In the genomic region with DNA sequence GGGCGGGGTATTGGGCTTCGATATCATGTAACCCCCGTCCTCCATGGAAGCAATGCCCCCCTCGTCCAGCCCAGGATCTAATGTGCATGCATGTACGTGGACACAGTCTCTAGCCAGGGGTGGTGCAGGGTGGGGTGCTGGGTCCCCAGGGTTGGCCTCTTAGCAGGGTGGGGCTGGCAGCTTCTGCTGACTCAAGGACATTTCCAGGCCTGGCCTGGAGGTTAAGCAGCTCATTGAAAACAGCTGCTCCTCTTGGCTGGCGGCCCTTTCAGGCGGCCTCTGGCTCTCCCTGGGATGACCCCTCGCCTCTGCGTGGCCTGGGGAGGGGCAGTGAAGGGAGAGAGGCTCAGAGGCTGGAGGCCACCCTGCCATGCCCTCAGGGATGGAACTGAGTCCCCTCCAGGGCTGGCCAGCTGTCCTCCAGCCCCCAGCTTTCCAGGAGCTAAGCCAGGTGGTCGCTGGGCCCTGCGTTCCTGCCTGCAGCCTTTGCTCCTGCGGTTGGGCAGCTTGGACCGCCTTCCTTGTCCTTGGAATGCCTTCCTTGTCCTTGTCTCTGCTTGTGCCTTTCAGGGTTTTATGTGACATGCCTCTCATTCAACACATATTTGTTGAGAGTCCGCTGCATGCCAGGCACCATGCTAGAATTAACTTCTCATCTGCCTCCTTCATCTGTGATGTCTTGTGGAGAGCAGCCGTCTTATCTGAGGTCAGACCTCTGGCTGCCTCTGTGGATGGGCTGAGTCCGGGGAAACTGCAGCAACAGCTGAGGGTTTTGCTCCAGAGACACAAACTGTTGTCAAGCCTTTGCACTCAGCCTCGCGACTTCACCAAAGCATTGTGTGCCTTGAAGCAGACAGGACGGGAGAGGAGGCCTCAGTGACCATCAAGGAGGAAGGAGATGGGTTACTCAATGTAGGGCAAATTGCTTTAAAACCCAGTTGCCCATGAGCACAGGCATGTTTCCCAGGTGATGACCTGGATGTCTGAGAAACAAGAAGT, we compare ENCODE assay signal across 8 cellular contexts. TPM values are rescaled to one million over a fixed set of nuclear protein-coding genes. Genes with fewer than 3 reads are reported as not detected.
DNase-seq lines count a peak whose midpoint lies in the region; ATAC-seq, FAIRE-seq and TF ChIP-seq lines count a peak whose summit lies in the region.

No MANE protein-coding gene starts in this region.

- TF ChIP-seq EP300 in HepG2 (IDR thresholded peaks at IDR 0.05; ENCODE audit: low read depth in 2 of 2, low read length in 2 of 2) (no peak), HepG2 (CRISPR knock-in tag; IDR thresholded peaks at IDR 0.05; ENCODE audit: borderline replicate concordance) (no peak)

- no peak for DNase-seq in activated naive CD4-positive, alpha-beta T cell treated with Interleukin-2 at 50 U/mL for 16 hours
- DNase-seq in adrenal gland (peak in 6 of 7 donors; percentile 44 to 76 (median 54)), HepG2 (ENCODE audit: low spot score) (no peak), urothelium cell line (ENCODE audit: low spot score) (no peak), HAP-1 (ENCODE audit: low spot score in 2 of 2) (no peak), cerebellum (ENCODE audit: low spot score) (no peak), omental fat pad (ENCODE audit: low spot score) (no peak)

- no peak overlapping the region for H3K9ac ChIP-seq in HepG2 (ENCODE audit: insufficient read depth, low read depth, low read length)

- no peaks in the 10 kb centered on the region for H3K27me3 ChIP-seq in adrenal gland
- peaks cover 15 to 75% of the 10 kb centered on the region in 2 experiments; a peak in 4 of 5 replicates for H3K27me3 ChIP-seq in HepG2 (ENCODE audit: control insufficient read depth in 1 of 2, insufficient read depth in 2 of 2, low read length in 2 of 2)
- H3K27me3 ChIP-seq in HAP-1 (ENCODE audit: low read depth): no peaks in the 10 kb centered on the region

- FAIRE-seq in HepG2 (lab: Jason Lieb, UNC) (no peak), urothelium cell line (lab: Jason Lieb, UNC) (peak; percentile 42)

- no peaks in the 10 kb centered on the region for H3K79me2 ChIP-seq in HepG2 (ENCODE audit: insufficient read depth, low read length)

- in situ Hi-C loops in HepG2 (cut with HindIII; ENCODE audit: extremely low pct_ligation_motif_present, low pct_unique_long_range_greater_than_20kb) (no loop called here), HAP-1 (cut with MboI; ENCODE audit: low sequenced_read_pairs) (no loop called here)

- CTCF ChIA-PET in HepG2 (lab: Yijun Ruan, JAX; ENCODE audit: low intra/inter-chr PET ratio, low total read pairs): no interaction called here

- TF ChIP-seq RAD21 in HepG2 (CRISPR knock-in tag; IDR thresholded peaks at IDR 0.05): no peak

- H2AFZ ChIP-seq in HepG2 (ENCODE audit: low read length): no peak overlapping the region

- H3K4me1 Mint-ChIP-seq in activated naive CD4-positive, alpha-beta T cell treated with anti-CD3 and anti-CD28 coated beads, Interleukin-2, amount 50 U/mL, for 24 hours: peaks cover 28% of the 10 kb centered on the region

- H4K20me1 ChIP-seq in HepG2 (ENCODE audit: insufficient read depth, low read length): no peaks in the 10 kb centered on the region

- 37 to 56% (median 46%) methylated on average over 18 to 19 of the region's 19 CpGs for WGBS in adrenal gland, 4 donors
- 56% methylated on average over 15 of the region's 19 CpGs for WGBS in HepG2 (ENCODE audit: low lambda C conversion rate)

- H3K4me2 ChIP-seq in HepG2 (ENCODE audit: low read depth, low read length): no peak overlapping the region

- H3K4me1 ChIP-seq in adrenal gland (replicated peaks in 1 of 2) (peaks cover 10 to 14% of the 10 kb centered on the region in 2 donors), HepG2 (ENCODE audit: insufficient read depth, low read length) (peaks cover 21% of the 10 kb centered on the region), HAP-1 (peaks cover 13% of the 10 kb centered on the region)

- POLR2A ChIA-PET in HepG2 (lab: Yijun Ruan, JAX): no interaction called here

- intact Hi-C loops in adrenal gland (cut with DNase I): no loop called here
- intact Hi-C loops in HepG2 (cut with micrococcal nuclease; ENCODE audit: unreplicated experiment): no loop called here

- peak overlapping the region; percentile 81 for H3K4me3 Mint-ChIP-seq in activated naive CD4-positive, alpha-beta T cell treated with anti-CD3 and anti-CD28 coated beads, Interleukin-2, amount 50 U/mL, for 24 hours

- TF ChIP-seq CTCF in adrenal gland (IDR thresholded peaks at IDR 0.05): no peak
- no peak for TF ChIP-seq CTCF in HepG2 (CRISPR knock-in tag; IDR thresholded peaks at IDR 0.05)
- TF ChIP-seq CTCF in omental fat pad (IDR thresholded peaks at IDR 0.05): no peak

- no peak overlapping the region for H3K4me3 ChIP-seq in adrenal gland
- no peak overlapping the region for H3K4me3 ChIP-seq in HepG2 (replicated peaks in 1 of 3; ENCODE audit: insufficient read depth in 1 of 3, low read depth in 2 of 3, low read length in 3 of 3)
- no peak overlapping the region for H3K4me3 ChIP-seq in HAP-1

- H3K36me3 Mint-ChIP-seq in activated naive CD4-positive, alpha-beta T cell treated with anti-CD3 and anti-CD28 coated beads, Interleukin-2, amount 50 U/mL, for 24 hours: no peaks in the 10 kb centered on the region

- BruUV-seq in HepG2 (replicated peaks; lab: Mats Ljungman, UMichigan): no TSS peak

- H3K9me3 ChIP-seq in adrenal gland (replicated peaks in 1 of 3) (no peaks in the 10 kb centered on the region), HepG2 (ENCODE audit: low read length) (no peaks in the 10 kb centered on the region), HAP-1 (no peaks in the 10 kb centered on the region)

- TF ChIP-seq POLR2A in adrenal gland (IDR thresholded peaks at IDR 0.05) (no peak), HepG2 (IDR thresholded peaks at IDR 0.05; ENCODE audit: insufficient read depth in 1 of 2, low read depth in 2 of 2, low read length in 2 of 2) (no peak)

- H3K36me3 ChIP-seq in adrenal gland (replicated peaks in 1 of 2) (no peaks in the 10 kb centered on the region), HepG2 (replicated peaks in 1 of 2; ENCODE audit: control insufficient read depth in 1 of 2, insufficient read depth in 2 of 2, low read length in 2 of 2) (no peaks in the 10 kb centered on the region), HAP-1 (replicated peaks) (no peaks in the 10 kb centered on the region)

- ATAC-seq in HepG2: peak; percentile 37
- no peak for ATAC-seq in omental fat pad (ENCODE audit: low FRiP score)

- H3K9me3 Mint-ChIP-seq in activated naive CD4-positive, alpha-beta T cell treated with anti-CD3 and anti-CD28 coated beads, Interleukin-2, amount 50 U/mL, for 24 hours: no peaks in the 10 kb centered on the region

- H3K27ac ChIP-seq in adrenal gland: peak overlapping the region in 4 of 5 donors; percentile 44 to 90 (median 58)
- H3K27ac ChIP-seq in HepG2 (ENCODE audit: extremely low read length, insufficient read depth, low read length): no peak overlapping the region

- H3K27ac Mint-ChIP-seq in activated naive CD4-positive, alpha-beta T cell treated with anti-CD3 and anti-CD28 coated beads, Interleukin-2, amount 50 U/mL, for 24 hours: peak overlapping the region; percentile 30

- H3K27me3 Mint-ChIP-seq in activated naive CD4-positive, alpha-beta T cell treated with anti-CD3 and anti-CD28 coated beads, Interleukin-2, amount 50 U/mL, for 24 hours: peaks cover 1% of the 10 kb centered on the region

TF ChIP-seq in HepG2, 621 proteins besides CTCF, POLR2A, EP300 and RAD21 (continues in another document):
- TF ChIP-seq, protein P1, sequence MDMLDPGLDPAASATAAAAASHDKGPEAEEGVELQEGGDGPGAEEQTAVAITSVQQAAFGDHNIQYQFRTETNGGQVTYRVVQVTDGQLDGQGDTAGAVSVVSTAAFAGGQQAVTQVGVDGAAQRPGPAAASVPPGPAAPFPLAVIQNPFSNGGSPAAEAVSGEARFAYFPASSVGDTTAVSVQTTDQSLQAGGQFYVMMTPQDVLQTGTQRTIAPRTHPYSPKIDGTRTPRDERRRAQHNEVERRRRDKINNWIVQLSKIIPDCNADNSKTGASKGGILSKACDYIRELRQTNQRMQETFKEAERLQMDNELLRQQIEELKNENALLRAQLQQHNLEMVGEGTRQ (IDR thresholded peaks at IDR 0.05; ENCODE audit: low read depth, low read length): no peak
- TF ChIP-seq, protein P1 (CRISPR knock-in tag; IDR thresholded peaks at IDR 0.05; ENCODE audit: borderline replicate concordance): no peak

RNA-seq across cellular contexts. Expression of a gene that starts 26.7 kb away (rescaled TPM):
- total RNA-seq in adrenal gland (10 to 100 TPM; 20.2 to 68.3 (median 46.4) TPM), HepG2 (2016; rRNA removed; fragmentation: Illumina TruSeq; extraction: Trizol) (not detected in 2 replicates), cerebellum (16.0 TPM), omental fat pad (10 to 100 TPM; 21.3 to 82.4 (median 30.8) TPM)
- polyA plus RNA-seq in adrenal gland (10 to 100 TPM in 2 of 3 donors, 1 to 10 TPM in 1; 5.2 to 41.3 (median 22.3) TPM), HepG2 (2011; rRNA removed) (not detected in 2 replicates)
- total RNA-seq in HepG2 (2016; cell fraction: cytosol; rRNA removed; fragmentation: Illumina TruSeq; extraction: Trizol; ENCODE audit: low read depth): not detected in 2 replicates
- total RNA-seq in HepG2 (2016; cell fraction: insoluble cytoplasmic fraction; rRNA removed; fragmentation: Illumina TruSeq; extraction: Trizol): not detected in 2 replicates
- not detected in 2 replicates for total RNA-seq in HepG2 (2016; cell fraction: membrane; rRNA removed; fragmentation: Illumina TruSeq; extraction: Trizol)
- total RNA-seq in HepG2 (2016; cell fraction: nucleus; rRNA removed; fragmentation: Illumina TruSeq; extraction: Trizol): not detected in 2 replicates
- not detected in 2 replicates for polyA plus RNA-seq in HepG2 (2011; cell fraction: cytosol; rRNA removed)
- 0.03 and 0.10 TPM in 2 replicates for polyA plus RNA-seq in HepG2 (2011; cell fraction: nucleus; rRNA removed)
- polyA plus RNA-seq in HepG2 (2012): 0.01 TPM in 1 of 2 replicates, not detected in the other
- polyA plus RNA-seq in HepG2 (2016; cell fraction: cytosol; fragmentation: Illumina TruSeq; extraction: Trizol; ENCODE audit: low read depth): not detected in 2 replicates
- polyA plus RNA-seq in HepG2 (2016; cell fraction: insoluble cytoplasmic fraction; fragmentation: Illumina TruSeq; extraction: Trizol; ENCODE audit: low read depth): not detected in 2 replicates
- polyA plus RNA-seq in HepG2 (2016; cell fraction: membrane; fragmentation: Illumina TruSeq; extraction: Trizol; ENCODE audit: low read depth): not detected in 2 replicates
- not detected in 2 replicates for polyA plus RNA-seq in HepG2 (2016; cell fraction: nucleus; fragmentation: Illumina TruSeq; extraction: Trizol; ENCODE audit: insufficient read depth, low read depth)
- 0.04 and 20.3 TPM in 2 replicates for polyA minus RNA-seq in HepG2 (2011; rRNA and poly(A)+ RNA removed; ENCODE audit: low replicate concordance)
- polyA minus RNA-seq in HepG2 (2011; cell fraction: cytosol; rRNA and poly(A)+ RNA removed): 0.26 TPM in 1 of 2 replicates, not detected in the other
- polyA minus RNA-seq in HepG2 (2011; cell fraction: nucleus; rRNA and poly(A)+ RNA removed): 0.12 and 0.39 TPM in 2 replicates

Comparison
In these comparisons a context has a peak if more than half of its experiments do, and no peak if none do; other contexts are left out.
1. DNase-seq: peak in adrenal gland (6 of 7); none in activated naive CD4-positive, alpha-beta T cell treated with Interleukin-2 at 50 U/mL for 16 hours (single experiment), HepG2 (single experiment), urothelium cell line (single experiment), HAP-1 (0 of 2), cerebellum (single experiment) and omental fat pad (single experiment).
2. RNA of a gene that starts 26.7 kb away (total RNA-seq): 20.2 to 68.3 TPM in adrenal gland, 21.3 to 82.4 TPM in omental fat pad and 16.0 TPM in cerebellum (single experiment); not detected in HepG2; every median in the first group is over 10 times any median in the second.